ENCODE assay signal across 21 cellular contexts in the genomic region with DNA sequence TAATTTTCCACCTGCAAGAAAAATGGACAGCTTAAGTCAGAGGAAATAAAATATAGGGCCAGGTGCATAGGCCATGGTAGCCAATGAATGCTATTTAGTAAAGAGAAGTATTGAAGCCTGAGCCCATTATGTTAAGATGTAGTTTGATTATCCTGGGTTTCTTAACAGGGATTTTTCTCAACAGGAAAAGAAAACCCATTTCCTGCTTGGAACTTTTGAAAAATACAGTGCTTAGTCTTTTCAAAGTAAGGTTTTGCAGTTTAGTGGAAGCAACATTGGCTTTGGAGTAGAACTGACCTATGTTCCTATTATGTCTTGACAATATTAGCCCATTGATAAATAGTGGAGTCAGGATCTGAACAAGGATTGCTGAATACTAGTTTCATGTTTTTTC.
DNase-seq lines count a peak whose midpoint lies in the region; ATAC-seq and TF ChIP-seq lines count a peak whose summit lies in the region.
"Had no signal": no experiment of that assay in that cellular context is flagged by ENCODE, and none has a peak within 500 bp of the region (broad histone marks: within the 10 kb centered on the region; RNA-seq: fewer than 3 reads in every experiment).

No MANE protein-coding gene starts in this region.

- H3K27me3 Mint-ChIP-seq in natural killer cell treated with Interleukin-12 subunit alpha and Interleukin-12 subunit beta and Interleukin-15 and Interleukin-18, amount 100 ng/mL, for 72 hours: peaks cover 0 to 7% of the 10 kb centered on the region in 2 donors
- H3K27me3 Mint-ChIP-seq in natural killer cell (ENCODE audit: low read depth in 2 of 2): peaks cover 3 to 25% of the 10 kb centered on the region in 2 donors

- H3K9me3 ChIP-seq in SJSA1 (replicated peaks): no peaks in the 10 kb centered on the region
- H3K9me3 ChIP-seq: esophagus muscularis mucosa, gastroesophageal sphincter, Peyer's patch, right lobe of liver, SJCRH30, transverse colon had no signal

- intact Hi-C loops in natural killer cell (cut with micrococcal nuclease): no loop called here

- H3K4me3 ChIP-seq in SJSA1: no peak overlapping the region
- H3K4me3 ChIP-seq: esophagus muscularis mucosa, gastroesophageal sphincter, Peyer's patch, right lobe of liver, SJCRH30, transverse colon had no signal

- peak overlapping the region; percentile 85 to 90 for H3K27ac Mint-ChIP-seq in natural killer cell treated with Interleukin-12 subunit alpha and Interleukin-12 subunit beta and Interleukin-15 and Interleukin-18, amount 100 ng/mL, for 72 hours
- H3K27ac Mint-ChIP-seq in natural killer cell: no peak overlapping the region
- peak overlapping the region; percentile 83 for H3K27ac Mint-ChIP-seq in stimulated activated effector memory CD8-positive, alpha-beta T cell treated with anti-CD3 and anti-CD28 coated beads, Interleukin-12 subunit alpha, Interleukin-12 subunit beta, amount 100 ng/mL, for 72 hours

- peak overlapping the region; percentile 64 for H3K27ac ChIP-seq in SJSA1
- H3K27ac ChIP-seq in epithelial cell of prostate: peak overlapping the region; percentile 95
- H3K27ac ChIP-seq: esophagus muscularis mucosa, gastroesophageal sphincter, Peyer's patch, right lobe of liver, SJCRH30, transverse colon had no signal

- TF ChIP-seq CTCF in natural killer cell (IDR thresholded peaks at IDR 0.05): no peak

- H3K36me3 Mint-ChIP-seq in natural killer cell treated with Interleukin-12 subunit alpha and Interleukin-12 subunit beta and Interleukin-15 and Interleukin-18, amount 100 ng/mL, for 72 hours: peaks cover 4% of the 10 kb centered on the region
- H3K36me3 Mint-ChIP-seq in natural killer cell: no peaks in the 10 kb centered on the region
- H3K36me3 Mint-ChIP-seq in stimulated activated effector memory CD8-positive, alpha-beta T cell treated with anti-CD3 and anti-CD28 coated beads, Interleukin-12 subunit alpha, Interleukin-12 subunit beta, amount 100 ng/mL, for 72 hours: no peaks in the 10 kb centered on the region

- no peaks in the 10 kb centered on the region for H3K36me3 ChIP-seq in SJSA1
- H3K36me3 ChIP-seq: esophagus muscularis mucosa, gastroesophageal sphincter, Peyer's patch, right lobe of liver, SJCRH30, transverse colon had no signal

- H3K9me3 Mint-ChIP-seq in natural killer cell treated with Interleukin-12 subunit alpha and Interleukin-12 subunit beta and Interleukin-15 and Interleukin-18, amount 100 ng/mL, for 72 hours: no peaks in the 10 kb centered on the region
- no peaks in the 10 kb centered on the region for H3K9me3 Mint-ChIP-seq in natural killer cell
- no peaks in the 10 kb centered on the region for H3K9me3 Mint-ChIP-seq in stimulated activated effector memory CD8-positive, alpha-beta T cell treated with anti-CD3 and anti-CD28 coated beads, Interleukin-12 subunit alpha, Interleukin-12 subunit beta, amount 100 ng/mL, for 72 hours
- H3K9me3 Mint-ChIP-seq: neural crest cell; T-helper 1 cell treated with Interleukin-12 subunit alpha and Interleukin-12 subunit beta and Interleukin-4 antibody, amounts not matched to agents 30 μg/mL and 1 μg/mL, for 36 hours had no signal

- H3K4me3 Mint-ChIP-seq in natural killer cell treated with Interleukin-12 subunit alpha and Interleukin-12 subunit beta and Interleukin-15 and Interleukin-18, amount 100 ng/mL, for 72 hours: peak overlapping the region; percentile 77
- H3K4me3 Mint-ChIP-seq in natural killer cell: no peak overlapping the region
- peak overlapping the region; percentile 40 for H3K4me3 Mint-ChIP-seq in stimulated activated effector memory CD8-positive, alpha-beta T cell treated with anti-CD3 and anti-CD28 coated beads, Interleukin-12 subunit alpha, Interleukin-12 subunit beta, amount 100 ng/mL, for 72 hours
- H3K4me3 Mint-ChIP-seq: neural crest cell had no signal

- H3K4me1 ChIP-seq in SJSA1 (replicated peaks): peaks cover 62% of the 10 kb centered on the region
- H3K4me1 ChIP-seq: Peyer's patch, right lobe of liver had no signal

- no peak for ATAC-seq in natural killer cell treated with Interleukin-12 subunit alpha and Interleukin-12 subunit beta and Interleukin-15 and Interleukin-18, amount 100 ng/mL, for 72 hours
- no peak for ATAC-seq in natural killer cell
- ATAC-seq in stimulated activated effector memory CD8-positive, alpha-beta T cell treated with anti-CD3 and anti-CD28 coated beads, Interleukin-12 subunit alpha, Interleukin-12 subunit beta, amount 100 ng/mL, for 72 hours: no peak
- ATAC-seq: gastroesophageal sphincter had no signal

- no peak for DNase-seq in natural killer cell treated with Interleukin-12 subunit alpha and Interleukin-12 subunit beta and Interleukin-15 and Interleukin-18, amount 100 ng/mL, for 72 hours (ENCODE audit: low spot score)
- DNase-seq in natural killer cell (no peak), SJSA1 (ENCODE audit: low read depth in 1 of 2, low spot score in 2 of 2) (no peak), epithelial cell of prostate (ENCODE audit: low read depth, low spot score) (no peak), GM19240 (ENCODE audit: insufficient read length, low spot score) (no peak), anterior cingulate cortex (lab: John Stamatoyannopoulos, UW) (no peak)
- DNase-seq in stimulated activated effector memory CD8-positive, alpha-beta T cell treated with anti-CD3 and anti-CD28 coated beads, Interleukin-12 subunit alpha, Interleukin-12 subunit beta, amount 100 ng/mL, for 72 hours (ENCODE audit: low spot score in 2 of 2): no peak
- DNase-seq in activated effector memory CD4-positive, alpha-beta T cell treated with Interleukin-2 at 50 U/mL for 16 hours: no peak
- DNase-seq: effector memory CD4-positive, alpha-beta T cell; hypothalamus; KG1; NCI-H510A; NK-92 treated with Interleukin-12 subunit alpha and Interleukin-12 subunit beta, amount 100 ng/mL, for 24 hours; Peyer's patch; right lobe of liver; SJCRH30; transverse colon had no signal

- H3K27me3 ChIP-seq in SJSA1 (replicated peaks): no peaks in the 10 kb centered on the region
- H3K27me3 ChIP-seq: esophagus muscularis mucosa, gastroesophageal sphincter, Peyer's patch, right lobe of liver, SJCRH30, transverse colon had no signal

- H3K4me1 Mint-ChIP-seq in natural killer cell treated with Interleukin-12 subunit alpha and Interleukin-12 subunit beta and Interleukin-15 and Interleukin-18, amount 100 ng/mL, for 72 hours (ENCODE audit: low read depth in 2 of 2): peaks cover 30 to 65% of the 10 kb centered on the region in 2 donors
- H3K4me1 Mint-ChIP-seq in natural killer cell: peaks cover 15 to 16% of the 10 kb centered on the region in 2 donors
- peaks cover 49% of the 10 kb centered on the region for H3K4me1 Mint-ChIP-seq in stimulated activated effector memory CD8-positive, alpha-beta T cell treated with anti-CD3 and anti-CD28 coated beads, Interleukin-12 subunit alpha, Interleukin-12 subunit beta, amount 100 ng/mL, for 72 hours

Comparison
In these comparisons a context has a peak if more than half of its experiments do, and no peak if none do; other contexts are left out.
1. H3K27ac Mint-ChIP-seq: peak in natural killer cell treated with Interleukin-12 subunit alpha and Interleukin-12 subunit beta and Interleukin-15 and Interleukin-18, amount 100 ng/mL, for 72 hours (2 of 2) and stimulated activated effector memory CD8-positive, alpha-beta T cell treated with anti-CD3 and anti-CD28 coated beads, Interleukin-12 subunit alpha, Interleukin-12 subunit beta, amount 100 ng/mL, for 72 hours (single experiment); none in natural killer cell (0 of 2).